In genomic region chr5:122358382-122358990, GRCh38 we compare ENCODE assay signal across 16 cellular contexts. TPM values are rescaled to one million over a fixed set of nuclear protein-coding genes. Genes with fewer than 3 reads are reported as not detected.
"Had no signal": no experiment of that assay in that cellular context is flagged by ENCODE, and none has a peak within 500 bp of the region (broad histone marks: within the 10 kb centered on the region; RNA-seq: fewer than 3 reads in every experiment).

No MANE protein-coding gene starts in this region.

- ATAC-seq: activated CD4-positive, CD25-positive, alpha-beta regulatory T cell treated with anti-CD3 and anti-CD28 coated beads, Interleukin-2, amount 50 U/mL, for 24 hours; left colon; natural killer cell; stimulated activated naive CD8-positive, alpha-beta T cell treated with anti-CD3 and anti-CD28 coated beads, Interleukin-15, Interleukin-2, amounts not matched to agents 100 U/mL and 50 U/mL, for 24 hours had no signal

- H3K27ac ChIP-seq: breast epithelium, suprapubic skin, upper lobe of left lung had no signal

- H3K4me3 Mint-ChIP-seq: activated naive CD8-positive, alpha-beta T cell; activated T-cell treated with anti-CD3 and anti-CD28 coated beads, Interleukin-2, amount 50 U/mL, for 24 hours; natural killer cell had no signal

- H3K36me3 Mint-ChIP-seq: activated naive CD8-positive, alpha-beta T cell; natural killer cell had no signal

- H3K4me3 ChIP-seq: breast epithelium, suprapubic skin, upper lobe of left lung had no signal

- H3K27me3 Mint-ChIP-seq: activated naive CD8-positive, alpha-beta T cell; activated T-cell treated with anti-CD3 and anti-CD28 coated beads, Interleukin-2, amount 50 U/mL, for 24 hours had no signal

- H3K36me3 ChIP-seq: breast epithelium, suprapubic skin, upper lobe of left lung had no signal

- H3K4me1 ChIP-seq: breast epithelium had no signal

- H3K27ac Mint-ChIP-seq: activated naive CD8-positive, alpha-beta T cell; activated T-cell treated with anti-CD3 and anti-CD28 coated beads, Interleukin-2, amount 50 U/mL, for 24 hours; natural killer cell had no signal

- H3K9me3 Mint-ChIP-seq: activated T-cell treated with anti-CD3 and anti-CD28 coated beads, Interleukin-2, amount 50 U/mL, for 24 hours had no signal

- DNase-seq: activated effector memory CD4-positive, alpha-beta T cell treated with Interleukin-2 at 50 U/mL for 16 hours; activated T-cell treated with anti-CD3 and anti-CD28 coated beads, Interleukin-2, amount 50 U/mL, for 24 hours; anterior cingulate cortex; left colon; mammary epithelial cell; natural killer cell; occipital lobe; stimulated activated CD4-positive, alpha-beta T cell treated with anti-CD3 and anti-CD28 coated beads, Interleukin-4, amount 100 ng/mL, for 1 hour; stimulated activated CD8-positive, alpha-beta memory T cell treated with anti-CD3 and anti-CD28 coated beads, Interleukin-4, amount 100 ng/mL, for 48 hours; stimulated activated naive CD8-positive, alpha-beta T cell treated with anti-CD3 and anti-CD28 coated beads, Interleukin-15, Interleukin-2, amounts not matched to agents 100 U/mL and 50 U/mL, for 24 hours; upper lobe of left lung had no signal

- H3K27me3 ChIP-seq: breast epithelium, suprapubic skin, upper lobe of left lung had no signal

- H3K4me1 Mint-ChIP-seq: natural killer cell had no signal

- H3K9me3 ChIP-seq: breast epithelium, suprapubic skin, upper lobe of left lung had no signal

RNA-seq across cellular contexts. Expression of gene SNCAIP, which starts 46.4 kb away (rescaled TPM):
- total RNA-seq: T-helper 2 cell treated with Interferon-gamma antibody and Interleukin-4, amounts not matched to agents 100 ng/mL and 5 ng/mL, for 36 hours had no signal
- polyA plus RNA-seq: mammary epithelial cell had no signal
